Comparison of ENCODE assay signal across 25 cellular contexts in the genomic region with DNA sequence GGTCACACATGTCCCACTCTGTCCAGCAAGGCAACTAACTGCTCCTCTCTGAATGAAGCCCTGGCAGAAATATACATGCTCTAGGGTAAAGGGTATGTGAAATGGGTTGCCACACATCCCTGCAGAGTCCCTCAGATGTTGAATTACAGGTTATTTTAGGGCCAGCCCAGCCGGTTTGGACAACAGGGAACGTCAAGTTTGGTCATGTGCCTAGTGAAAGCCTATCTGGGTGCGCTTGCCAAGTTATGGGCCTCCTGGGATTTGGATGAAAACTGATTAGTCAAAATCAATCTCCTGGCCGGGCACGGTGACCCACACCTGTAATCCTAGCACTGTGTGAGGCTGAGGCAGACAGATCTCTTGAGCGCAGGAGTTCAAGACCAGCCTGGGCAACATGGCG. TPM values are rescaled to one million over a fixed set of nuclear protein-coding genes. Genes with fewer than 3 reads are reported as not detected.
DNase-seq lines count a peak whose midpoint lies in the region; ATAC-seq and TF ChIP-seq lines count a peak whose summit lies in the region.
"Had no signal": no experiment of that assay in that cellular context is flagged by ENCODE, and none has a peak within 500 bp of the region (broad histone marks: within the 10 kb centered on the region; RNA-seq: fewer than 3 reads in every experiment).

No MANE protein-coding gene starts in this region.

- in situ Hi-C loops in T47D (cut with HindIII; ENCODE audit: low pct_unique_long_range_greater_than_20kb, low sequenced_read_pairs), result no loop called here
- in situ Hi-C loops in mammary epithelial cell (cut with MboI; ENCODE audit: low sequenced_read_pairs in 2 of 2), result loop anchor here in 1 of 2 donors (25.0 kb wide), 1 partner anchor 709 kb away; the partner anchor contains the start of gene HORMAD2

- H3K4me2 ChIP-seq in mammary epithelial cell (ENCODE audit: insufficient read depth, low read depth, low read length), result no peak overlapping the region

- H3K4me1 ChIP-seq in mammary epithelial cell (ENCODE audit: insufficient read depth, low read length) (peaks cover 40% of the 10 kb centered on the region), lung (ENCODE audit: control insufficient read depth in 2 of 2, insufficient read depth in 2 of 2, low read length in 2 of 2) (peaks cover 2 to 11% of the 10 kb centered on the region in 2 donors), upper lobe of right lung (peaks cover 12% of the 10 kb centered on the region)
- no peaks in the 10 kb centered on the region for H3K4me1 ChIP-seq in effector memory CD4-positive, alpha-beta T cell (ENCODE audit: control insufficient read depth, insufficient read depth, low read length, poor library complexity, severe bottlenecking)

- H3K27me3 ChIP-seq in mammary epithelial cell (ENCODE audit: insufficient read depth, low read length) (no peaks in the 10 kb centered on the region), lung (ENCODE audit: control insufficient read depth, insufficient read depth) (no peaks in the 10 kb centered on the region), upper lobe of right lung (no peaks in the 10 kb centered on the region), WERI-Rb-1 (ENCODE audit: insufficient read depth, low read depth, severe bottlenecking) (no peaks in the 10 kb centered on the region)
- H3K27me3 ChIP-seq in effector memory CD4-positive, alpha-beta T cell (replicated peaks; ENCODE audit: control insufficient read depth, insufficient read depth, low read length, poor library complexity, severe bottlenecking), result no peaks in the 10 kb centered on the region
- H3K27me3 ChIP-seq: ovary had no signal

- peaks cover 15% of the 10 kb centered on the region for H3K4me1 Mint-ChIP-seq in MCF 10A (ENCODE audit: insufficient read depth, unreplicated experiment)

- H3K36me3 Mint-ChIP-seq in MCF 10A (ENCODE audit: insufficient read depth, unreplicated experiment), result peaks cover 19% of the 10 kb centered on the region

- CTCF ChIA-PET in MCF 10A (lab: Yijun Ruan, JAX) (no interaction called here), mammary epithelial cell (lab: Charles Lee; ENCODE audit: low non-redundant PET) (no interaction called here)

- WGBS in mammary epithelial cell (ENCODE audit: low coverage, missing lambda C conversion rate), result 79% methylated on average over 6 of the region's 7 CpGs
- 74 to 89% methylated on average over 7 of the region's 7 CpGs for WGBS in lung, 2 donors

- ATAC-seq in lung (ENCODE audit: insufficient read depth, low FRiP score), result no peak
- ATAC-seq in upper lobe of right lung, result peak; percentile 69
- ATAC-seq in GM21381 (IDR thresholded peaks at IDR 0.05; ENCODE audit: unreplicated experiment), result no peak
- ATAC-seq: GM12878; naive thymus-derived CD4-positive, alpha-beta T cell had no signal

- POLR2A ChIA-PET in MCF 10A (lab: Yijun Ruan, JAX), result no interaction called here

- H3K79me2 ChIP-seq in mammary epithelial cell (ENCODE audit: insufficient read depth, low read length), result peaks cover 86% of the 10 kb centered on the region

- H3K27ac ChIP-seq in mammary epithelial cell (ENCODE audit: insufficient read depth, low read depth, low read length) (no peak overlapping the region), lung (ENCODE audit: low read depth in 1 of 2, low read length in 1 of 2) (no peak overlapping the region), upper lobe of right lung (peak overlapping the region; percentile 3), WERI-Rb-1 (no peak overlapping the region)
- H3K27ac ChIP-seq in effector memory CD4-positive, alpha-beta T cell (ENCODE audit: insufficient read depth, low read length, poor library complexity, severe bottlenecking), result no peak overlapping the region
- H3K27ac ChIP-seq: ovary had no signal

- no peak overlapping the region for H3K9ac ChIP-seq in mammary epithelial cell (ENCODE audit: insufficient read depth, low read length)

- H4K20me1 ChIP-seq in mammary epithelial cell (ENCODE audit: insufficient read depth, low read length), result no peaks in the 10 kb centered on the region

- H3K9me3 ChIP-seq in mammary epithelial cell (replicated peaks; ENCODE audit: insufficient read depth, low read length) (no peaks in the 10 kb centered on the region), lung (ENCODE audit: control insufficient read depth in 2 of 2, insufficient read depth in 1 of 2, low read length in 1 of 2) (no peaks in the 10 kb centered on the region), upper lobe of right lung (no peaks in the 10 kb centered on the region), WERI-Rb-1 (ENCODE audit: severe bottlenecking) (no peaks in the 10 kb centered on the region)
- H3K9me3 ChIP-seq in effector memory CD4-positive, alpha-beta T cell (ENCODE audit: control insufficient read depth, low read length), result no peaks in the 10 kb centered on the region
- H3K9me3 ChIP-seq: ovary had no signal

- no peak overlapping the region for H3K4me3 Mint-ChIP-seq in MCF 10A (ENCODE audit: unreplicated experiment)
- H3K4me3 Mint-ChIP-seq: central memory CD8-positive, alpha-beta T cell; IgD-negative memory B cell; immature natural killer cell; memory B cell; naive thymus-derived CD4-positive, alpha-beta T cell had no signal

- H2AFZ ChIP-seq in mammary epithelial cell (ENCODE audit: low read depth, low read length), result no peak overlapping the region

- DNase-seq in T47D (ENCODE audit: low read depth in 1 of 2, low spot score in 1 of 2) (peak; percentile 43 to 95), MCF 10A (ENCODE audit: unreplicated experiment) (no peak), mammary epithelial cell (peak; percentile 36), lung (ENCODE audit: low spot score) (peak; percentile 37), upper lobe of right lung (no peak), WERI-Rb-1 (no peak)
- DNase-seq in effector memory CD4-positive, alpha-beta T cell, result no peak
- DNase-seq: ACHN; activated CD4-positive, alpha-beta T cell treated with anti-CD3 and anti-CD28 coated beads, Interleukin-2, amount 50 U/mL, for 4 hours; C1 segment of cervical spinal cord; H7; head of caudate nucleus; immature natural killer cell; naive thymus-derived CD4-positive, alpha-beta T cell; NCI-H1694; NCI-H446; ovary; RPMI8226; stimulated activated CD4-positive, alpha-beta T cell treated with anti-CD3 and anti-CD28 coated beads, Interleukin-2, amount 100 ng/mL, for 48 hours; SW 1271 had no signal

- TF ChIP-seq CTCF in MCF 10A (IDR thresholded peaks at IDR 0.05; ENCODE audit: unreplicated experiment), result no peak
- TF ChIP-seq CTCF in mammary epithelial cell (conservative IDR thresholded peaks at IDR 0.05 in 1 of 2, IDR thresholded peaks at IDR 0.05 in 1 of 2; ENCODE audit: extremely low read depth in 1 of 2, insufficient read depth in 1 of 2, low read depth in 1 of 2, low read length in 2 of 2), result no peak
- TF ChIP-seq CTCF in lung (IDR thresholded peaks at IDR 0.05; ENCODE audit: control extremely low read depth, extremely low read depth), result no peak
- TF ChIP-seq CTCF in upper lobe of right lung (IDR thresholded peaks at IDR 0.05), result no peak
- TF ChIP-seq CTCF in WERI-Rb-1 (IDR thresholded peaks at IDR 0.05; ENCODE audit: low read depth, low read length), result no peak

- H3K4me3 ChIP-seq in mammary epithelial cell (replicated peaks in 1 of 3; ENCODE audit: insufficient read depth in 1 of 3, low read depth in 2 of 3, low read length in 3 of 3) (no peak overlapping the region), lung (no peak overlapping the region), upper lobe of right lung (no peak overlapping the region), WERI-Rb-1 (ENCODE audit: low read depth, low read length) (no peak overlapping the region)
- no peak overlapping the region for H3K4me3 ChIP-seq in effector memory CD4-positive, alpha-beta T cell (ENCODE audit: insufficient read depth, low read depth, low read length, poor library complexity, severe bottlenecking)
- H3K4me3 ChIP-seq: GM12878, ovary had no signal

- intact Hi-C loops in MCF 10A (cut with micrococcal nuclease), result no loop called here
- intact Hi-C loops in mammary epithelial cell (cut with micrococcal nuclease), result no loop called here
- intact Hi-C loops in upper lobe of right lung (cut with DNase I), result no loop called here

- dilution Hi-C loops in mammary epithelial cell (cut with HindIII; ENCODE audit: low sequenced_read_pairs), result loop anchor here (5.0 kb wide), 1 partner anchor 66 kb away; no protein-coding TSS in a partner anchor

- H3K36me3 ChIP-seq in mammary epithelial cell (ENCODE audit: insufficient read depth, low read length) (no peaks in the 10 kb centered on the region), lung (ENCODE audit: control insufficient read depth in 2 of 2, insufficient read depth in 2 of 2, low read length in 2 of 2) (peaks cover 2 to 6% of the 10 kb centered on the region in 2 donors), upper lobe of right lung (peaks cover 24% of the 10 kb centered on the region), WERI-Rb-1 (peaks cover 26% of the 10 kb centered on the region)
- H3K36me3 ChIP-seq in effector memory CD4-positive, alpha-beta T cell (ENCODE audit: control insufficient read depth, insufficient read depth, low read length), result peaks cover 19% of the 10 kb centered on the region
- H3K36me3 ChIP-seq: ovary had no signal

- no peak overlapping the region for H3K27ac Mint-ChIP-seq in MCF 10A (ENCODE audit: low read depth, unreplicated experiment)

- H3K27me3 Mint-ChIP-seq in MCF 10A (ENCODE audit: insufficient read depth, unreplicated experiment), result no peaks in the 10 kb centered on the region
- H3K27me3 Mint-ChIP-seq: central memory CD8-positive, alpha-beta T cell; IgD-negative memory B cell; memory B cell; naive thymus-derived CD4-positive, alpha-beta T cell had no signal

- no peaks in the 10 kb centered on the region for H3K9me3 Mint-ChIP-seq in MCF 10A (ENCODE audit: unreplicated experiment)
- H3K9me3 Mint-ChIP-seq: central memory CD8-positive, alpha-beta T cell; IgD-negative memory B cell; immature natural killer cell; memory B cell; naive thymus-derived CD4-positive, alpha-beta T cell had no signal

- no TSS peak for BruUV-seq in MCF 10A (replicated peaks; lab: Mats Ljungman, UMichigan)
- no TSS peak for BruUV-seq in mammary epithelial cell (replicated peaks; lab: Mats Ljungman, UMichigan)

RNA-seq across cellular contexts. Expression of gene AP1B1, which starts 10.4 kb away (rescaled TPM):
- 67.3 and 69.5 TPM in 2 replicates for total RNA-seq in MCF 10A (2022)
- 10 to 100 TPM; 68.8 to 87.5 TPM for total RNA-seq in mammary epithelial cell
- polyA plus RNA-seq in mammary epithelial cell, result 94.0 TPM
- 285 TPM for polyA minus RNA-seq in mammary epithelial cell
- total RNA-seq in lung, result 10 to 100 TPM; 37.1 to 97.9 TPM
- 10 to 100 TPM; 32.7 to 62.9 TPM for polyA plus RNA-seq in lung
- 62.4 TPM for total RNA-seq in upper lobe of right lung

Comparison
In these comparisons a context has a peak if more than half of its experiments do, and no peak if none do; other contexts are left out.
1. DNase-seq: peak in T47D (2 of 2), mammary epithelial cell (single experiment) and lung (single experiment); none in MCF 10A (single experiment), upper lobe of right lung (single experiment), WERI-Rb-1 (single experiment) and effector memory CD4-positive, alpha-beta T cell (0 of 3).